In genomic region chr5:133407277-133407632, GRCh38 we compare ENCODE assay signal across 15 cellular contexts.
"Had no signal": no experiment of that assay in that cellular context is flagged by ENCODE, and none has a peak within 500 bp of the region (broad histone marks: within the 10 kb centered on the region; RNA-seq: fewer than 3 reads in every experiment).

No MANE protein-coding gene starts in this region.

- H3K4me1 Mint-ChIP-seq: activated CD4-positive, alpha-beta memory T cell treated with anti-CD3 and anti-CD28 coated beads, Interleukin-2, amount 10 ng/mL, durations not matched to agents 7 days and 5 days had no signal

- ATAC-seq: left colon, sciatic nerve had no signal

- H3K4me3 ChIP-seq: prostate gland, spleen had no signal

- H3K27ac ChIP-seq: prostate gland, spleen had no signal

- H3K27ac Mint-ChIP-seq: activated CD4-positive, alpha-beta memory T cell treated with anti-CD3 and anti-CD28 coated beads, Interleukin-2, amount 10 ng/mL, durations not matched to agents 7 days and 5 days; activated naive CD8-positive, alpha-beta T cell treated with anti-CD3 and anti-CD28 coated beads, Interleukin-2, amount 10 ng/mL, durations not matched to agents 7 days and 5 days; nephron progenitor cell had no signal

- H3K36me3 Mint-ChIP-seq: activated naive CD8-positive, alpha-beta T cell treated with anti-CD3 and anti-CD28 coated beads, Interleukin-2, amount 10 ng/mL, durations not matched to agents 7 days and 5 days had no signal

- H3K9me3 ChIP-seq: prostate gland, spleen had no signal

- H3K36me3 ChIP-seq: prostate gland, spleen had no signal

- H3K4me1 ChIP-seq: prostate gland, spleen had no signal

- H3K4me3 Mint-ChIP-seq: activated CD4-positive, alpha-beta memory T cell treated with anti-CD3 and anti-CD28 coated beads, Interleukin-2, amount 10 ng/mL, durations not matched to agents 7 days and 5 days; activated naive CD8-positive, alpha-beta T cell treated with anti-CD3 and anti-CD28 coated beads, Interleukin-2, amount 10 ng/mL, durations not matched to agents 7 days and 5 days; nephron progenitor cell had no signal

- H3K9me3 Mint-ChIP-seq: activated CD4-positive, alpha-beta memory T cell treated with anti-CD3 and anti-CD28 coated beads, Interleukin-2, amount 10 ng/mL, durations not matched to agents 7 days and 5 days; activated naive CD8-positive, alpha-beta T cell treated with anti-CD3 and anti-CD28 coated beads, Interleukin-2, amount 10 ng/mL, durations not matched to agents 7 days and 5 days; nephron progenitor cell had no signal

- DNase-seq: activated CD4-positive, alpha-beta memory T cell treated with anti-CD3 and anti-CD28 coated beads, Interleukin-2, amount 10 ng/mL, durations not matched to agents 7 days and 5 days; activated gamma-delta T cell treated with Interleukin-2 at 50 U/mL for 16 hours; activated naive CD8-positive, alpha-beta T cell treated with anti-CD3 and anti-CD28 coated beads, Interleukin-2, amount 10 ng/mL, durations not matched to agents 7 days and 5 days; activated T-cell treated with anti-CD3 and anti-CD28 coated beads, Interleukin-2, amount 50 U/mL, for 48 hours; aorta; effector CD4-positive, alpha-beta T cell; hippocampal formation; left colon; mesendoderm; nephron progenitor cell; spleen; stimulated activated CD4-positive, alpha-beta T cell treated with anti-CD3 and anti-CD28 coated beads, Interleukin-1b, Interleukin-23, amount 100 ng/mL, for 48 hours; stimulated activated naive CD4-positive, alpha-beta T cell had no signal
